In genomic region chr18:28177828-28178635, GRCh38 we compare ENCODE assay signal across 1 cellular context.
TF ChIP-seq lines count a peak whose summit lies in the region.

No MANE protein-coding gene starts in this region.

TF ChIP-seq in HEK293, 187 proteins besides CTCF, POLR2A, EP300 and RAD21 (continued from another document):
- TF ChIP-seq, protein P1, sequence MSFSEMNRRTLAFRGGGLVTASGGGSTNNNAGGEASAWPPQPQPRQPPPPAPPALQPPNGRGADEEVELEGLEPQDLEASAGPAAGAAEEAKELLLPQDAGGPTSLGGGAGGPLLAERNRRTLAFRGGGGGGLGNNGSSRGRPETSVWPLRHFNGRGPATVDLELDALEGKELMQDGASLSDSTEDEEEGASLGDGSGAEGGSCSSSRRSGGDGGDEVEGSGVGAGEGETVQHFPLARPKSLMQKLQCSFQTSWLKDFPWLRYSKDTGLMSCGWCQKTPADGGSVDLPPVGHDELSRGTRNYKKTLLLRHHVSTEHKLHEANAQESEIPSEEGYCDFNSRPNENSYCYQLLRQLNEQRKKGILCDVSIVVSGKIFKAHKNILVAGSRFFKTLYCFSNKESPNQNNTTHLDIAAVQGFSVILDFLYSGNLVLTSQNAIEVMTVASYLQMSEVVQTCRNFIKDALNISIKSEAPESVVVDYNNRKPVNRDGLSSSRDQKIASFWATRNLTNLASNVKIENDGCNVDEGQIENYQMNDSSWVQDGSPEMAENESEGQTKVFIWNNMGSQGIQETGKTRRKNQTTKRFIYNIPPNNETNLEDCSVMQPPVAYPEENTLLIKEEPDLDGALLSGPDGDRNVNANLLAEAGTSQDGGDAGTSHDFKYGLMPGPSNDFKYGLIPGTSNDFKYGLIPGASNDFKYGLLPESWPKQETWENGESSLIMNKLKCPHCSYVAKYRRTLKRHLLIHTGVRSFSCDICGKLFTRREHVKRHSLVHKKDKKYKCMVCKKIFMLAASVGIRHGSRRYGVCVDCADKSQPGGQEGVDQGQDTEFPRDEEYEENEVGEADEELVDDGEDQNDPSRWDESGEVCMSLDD (tag by site-specific recombination; IDR thresholded peaks at IDR 0.05): peak; percentile 88
- TF ChIP-seq KLF9 (tag by site-specific recombination; IDR thresholded peaks at IDR 0.05; ENCODE audit: low read depth): peak; percentile 50; the same call in 1 of the 2 replicates
- peak; percentile 40; the same call in 1 of the 2 replicates for TF ChIP-seq ZNF391 (tag by site-specific recombination; IDR thresholded peaks at IDR 0.05; ENCODE audit: borderline replicate concordance, low read depth)
- peak; percentile 35; the same call in 1 of the 2 replicates for TF ChIP-seq ZNF600 (tag by site-specific recombination; IDR thresholded peaks at IDR 0.05)
- TF ChIP-seq GLIS1 (tag by site-specific recombination; IDR thresholded peaks at IDR 0.05): peak; percentile 79
- TF ChIP-seq ZNF140 (tag by site-specific recombination; IDR thresholded peaks at IDR 0.05): no peak
- no peak for TF ChIP-seq ZNF433 (tag by site-specific recombination; IDR thresholded peaks at IDR 0.05; ENCODE audit: low read depth)
- no peak for TF ChIP-seq ZBTB21 (tag by site-specific recombination; IDR thresholded peaks at IDR 0.05)
- TF ChIP-seq ZNF398 (tag by site-specific recombination; IDR thresholded peaks at IDR 0.05): peak; percentile 64
- TF ChIP-seq, protein P2, sequence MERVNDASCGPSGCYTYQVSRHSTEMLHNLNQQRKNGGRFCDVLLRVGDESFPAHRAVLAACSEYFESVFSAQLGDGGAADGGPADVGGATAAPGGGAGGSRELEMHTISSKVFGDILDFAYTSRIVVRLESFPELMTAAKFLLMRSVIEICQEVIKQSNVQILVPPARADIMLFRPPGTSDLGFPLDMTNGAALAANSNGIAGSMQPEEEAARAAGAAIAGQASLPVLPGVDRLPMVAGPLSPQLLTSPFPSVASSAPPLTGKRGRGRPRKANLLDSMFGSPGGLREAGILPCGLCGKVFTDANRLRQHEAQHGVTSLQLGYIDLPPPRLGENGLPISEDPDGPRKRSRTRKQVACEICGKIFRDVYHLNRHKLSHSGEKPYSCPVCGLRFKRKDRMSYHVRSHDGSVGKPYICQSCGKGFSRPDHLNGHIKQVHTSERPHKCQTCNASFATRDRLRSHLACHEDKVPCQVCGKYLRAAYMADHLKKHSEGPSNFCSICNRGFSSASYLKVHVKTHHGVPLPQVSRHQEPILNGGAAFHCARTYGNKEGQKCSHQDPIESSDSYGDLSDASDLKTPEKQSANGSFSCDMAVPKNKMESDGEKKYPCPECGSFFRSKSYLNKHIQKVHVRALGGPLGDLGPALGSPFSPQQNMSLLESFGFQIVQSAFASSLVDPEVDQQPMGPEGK (tag by site-specific recombination; IDR thresholded peaks at IDR 0.05): peak; percentile 58; the same call in 1 of the 2 replicates
- TF ChIP-seq ZBTB17 (tag by site-specific recombination; IDR thresholded peaks at IDR 0.05): peak; percentile 40; the same call in 1 of the 2 replicates
- peak; percentile 69 for TF ChIP-seq ZNF341 (tag by site-specific recombination; IDR thresholded peaks at IDR 0.05; ENCODE audit: low read depth)
- TF ChIP-seq ZNF629 (tag by site-specific recombination; IDR thresholded peaks at IDR 0.05): 0 out of 2 replicates have a peak, but pooled peaks have one; percentile 19
- peak; percentile 59 for TF ChIP-seq SP2 (tag by site-specific recombination; IDR thresholded peaks at IDR 0.05)
- TF ChIP-seq ZFHX2 (tag by site-specific recombination; conservative IDR thresholded peaks at IDR 0.05): peak; percentile 60
- TF ChIP-seq SP3 (tag by site-specific recombination; IDR thresholded peaks at IDR 0.05): peak; percentile 59
- TF ChIP-seq ZNF785 (tag by site-specific recombination; IDR thresholded peaks at IDR 0.05): no peak
- TF ChIP-seq ZIC2 (tag by site-specific recombination; IDR thresholded peaks at IDR 0.05): peak; percentile 56; the same call in 1 of the 2 replicates
- no peak for TF ChIP-seq ZNF521 (tag by site-specific recombination; IDR thresholded peaks at IDR 0.05)
- TF ChIP-seq ZNF660 (tag by site-specific recombination; IDR thresholded peaks at IDR 0.05): 0 out of 2 replicates have a peak, but pooled peaks have one; percentile 33
- no peak for TF ChIP-seq ZNF664 (tag by site-specific recombination; IDR thresholded peaks at IDR 0.05)
- TF ChIP-seq ZNF561 (tag by site-specific recombination; IDR thresholded peaks at IDR 0.05; ENCODE audit: borderline replicate concordance): peak; percentile 68; the same call in 1 of the 2 replicates
- 0 out of 2 replicates have a peak, but pooled peaks have one; percentile 11 for TF ChIP-seq KLF10 (tag by site-specific recombination; IDR thresholded peaks at IDR 0.05)
- TF ChIP-seq EGR2 (tag by site-specific recombination; IDR thresholded peaks at IDR 0.05; ENCODE audit: low read depth): 0 out of 2 replicates have a peak, but pooled peaks have one; percentile 23
- TF ChIP-seq KLF1 (tag by site-specific recombination; IDR thresholded peaks at IDR 0.05): peak; percentile 40
- TF ChIP-seq SP7 (tag by site-specific recombination; IDR thresholded peaks at IDR 0.05): peak; percentile 48
